12 cellular contexts compared by ENCODE assay signal in genomic region chr20:25340380-25340779, GRCh38. TPM values are rescaled to one million over a fixed set of nuclear protein-coding genes. Genes with fewer than 3 reads are reported as not detected.
DNase-seq lines count a peak whose midpoint lies in the region; ATAC-seq and TF ChIP-seq lines count a peak whose summit lies in the region.
"Had no signal": no experiment of that assay in that cellular context is flagged by ENCODE, and none has a peak within 500 bp of the region (broad histone marks: within the 10 kb centered on the region; RNA-seq: fewer than 3 reads in every experiment).

No MANE protein-coding gene starts in this region.

- H3K27me3 Mint-ChIP-seq in CD4-positive, CD25-positive, alpha-beta regulatory T cell: no peaks in the 10 kb centered on the region

- peaks cover 6 to 50% (median 31%) of the 10 kb centered on the region in 4 donors for H3K4me1 Mint-ChIP-seq in CD4-positive, CD25-positive, alpha-beta regulatory T cell

- H4K20me1 ChIP-seq in KMS-11 (ENCODE audit: insufficient read depth) (no peaks in the 10 kb centered on the region), hepatocyte (ENCODE audit: insufficient read depth, poor library complexity, severe bottlenecking) (no peaks in the 10 kb centered on the region)

- H3K79me2 ChIP-seq in KMS-11 (ENCODE audit: insufficient read depth, low read depth): peaks cover 64% of the 10 kb centered on the region
- peaks cover 91% of the 10 kb centered on the region for H3K79me2 ChIP-seq in hepatocyte

- H3K27me3 ChIP-seq in CD4-positive, CD25-positive, alpha-beta regulatory T cell (ENCODE audit: control insufficient read depth, insufficient read depth, low read length): no peaks in the 10 kb centered on the region
- no peaks in the 10 kb centered on the region for H3K27me3 ChIP-seq in KMS-11 (ENCODE audit: insufficient read depth, low read depth)
- H3K27me3 ChIP-seq in hepatocyte: no peaks in the 10 kb centered on the region
- H3K27me3 ChIP-seq: SJSA1 had no signal

- TF ChIP-seq CTCF in KMS-11 (conservative IDR thresholded peaks at IDR 0.05; ENCODE audit: low read depth, low read length) (no peak), hepatocyte (IDR thresholded peaks at IDR 0.05; ENCODE audit: poor library complexity) (no peak)

- H3K4me2 ChIP-seq in KMS-11: peak overlapping the region; percentile 84; the same call in 1 of the 2 replicates
- no peak overlapping the region for H3K4me2 ChIP-seq in hepatocyte

- H3K9me3 Mint-ChIP-seq in CD4-positive, CD25-positive, alpha-beta regulatory T cell: peaks cover 0 to 1% (median 0%) of the 10 kb centered on the region in 7 donors

- no peak overlapping the region for H3K9ac ChIP-seq in KMS-11

- ATAC-seq in CD4-positive, CD25-positive, alpha-beta regulatory T cell (ENCODE audit: low read depth in 2 of 2): no peak
- no peak for ATAC-seq in GM19023 (IDR thresholded peaks at IDR 0.05; ENCODE audit: unreplicated experiment)

- peak overlapping the region in 2 of 3 donors; percentile 49 to 63 for H3K27ac Mint-ChIP-seq in CD4-positive, CD25-positive, alpha-beta regulatory T cell

- H3K36me3 ChIP-seq in CD4-positive, CD25-positive, alpha-beta regulatory T cell (ENCODE audit: control insufficient read depth, insufficient read depth, low read length): peaks cover 6% of the 10 kb centered on the region
- H3K36me3 ChIP-seq in KMS-11 (ENCODE audit: insufficient read depth) (no peaks in the 10 kb centered on the region), hepatocyte (replicated peaks; ENCODE audit: insufficient read depth, low read depth) (peaks cover 3% of the 10 kb centered on the region)

- no peaks in the 10 kb centered on the region for H3K9me2 ChIP-seq in hepatocyte (replicated peaks; ENCODE audit: insufficient read depth)

- peaks cover 22% of the 10 kb centered on the region for H3K36me3 Mint-ChIP-seq in CD4-positive, CD25-positive, alpha-beta regulatory T cell

- no peak overlapping the region for H3K4me3 Mint-ChIP-seq in CD4-positive, CD25-positive, alpha-beta regulatory T cell

- H2AFZ ChIP-seq in KMS-11 (ENCODE audit: low read depth): no peak overlapping the region
- no peak overlapping the region for H2AFZ ChIP-seq in hepatocyte

- no peak for DNase-seq in CD4-positive, CD25-positive, alpha-beta regulatory T cell
- peak; percentile 31 for DNase-seq in NCI-H69 (lab: John Stamatoyannopoulos, UW)
- DNase-seq in hepatocyte (ENCODE audit: low spot score): no peak
- no peak for DNase-seq in Kasumi-1 (lab: John Stamatoyannopoulos, UW)
- no peak for DNase-seq in A172 (ENCODE audit: low spot score)
- DNase-seq in stimulated activated CD4-positive, alpha-beta T cell treated with anti-CD3 and anti-CD28 coated beads, Interleukin-4, amount 100 ng/mL, for 1 hour: no peak
- DNase-seq: DMS 273 treated with DMSO at 0.1 percent for 48 hours, MM.1S, NCI-H524 treated with DMSO at 0.1 percent for 48 hours had no signal

- H3K27ac ChIP-seq in CD4-positive, CD25-positive, alpha-beta regulatory T cell (ENCODE audit: insufficient read depth, low read length, poor library complexity, severe bottlenecking): no peak overlapping the region
- H3K27ac ChIP-seq in KMS-11 (no peak overlapping the region; the same call in 1 of the 2 replicates), hepatocyte (peak overlapping the region; percentile 86)
- H3K27ac ChIP-seq: SJSA1 had no signal

- no peak overlapping the region for H3K4me3 ChIP-seq in CD4-positive, CD25-positive, alpha-beta regulatory T cell (ENCODE audit: low read depth, low read length)
- H3K4me3 ChIP-seq in KMS-11 (IDR thresholded peaks at IDR 0.05; ENCODE audit: insufficient read depth, low read depth, low read length) (no peak overlapping the region), hepatocyte (no peak overlapping the region)
- H3K4me3 ChIP-seq: SJSA1 had no signal

- WGBS in hepatocyte (ENCODE audit: low lambda C conversion rate, missing lambda C conversion rate): 48% methylated on average over 1 of the region's 1 CpG

- H3K4me1 ChIP-seq in CD4-positive, CD25-positive, alpha-beta regulatory T cell (ENCODE audit: control insufficient read depth, insufficient read depth, low read length, poor library complexity, severe bottlenecking): no peaks in the 10 kb centered on the region
- H3K4me1 ChIP-seq in KMS-11 (ENCODE audit: low read depth, poor library complexity, severe bottlenecking) (peaks cover 65% of the 10 kb centered on the region), hepatocyte (ENCODE audit: insufficient read depth) (peaks cover 39% of the 10 kb centered on the region)

- H3K9me3 ChIP-seq in CD4-positive, CD25-positive, alpha-beta regulatory T cell (ENCODE audit: control insufficient read depth in 2 of 2, low read length in 2 of 2): no peaks in the 10 kb centered on the region
- H3K9me3 ChIP-seq in hepatocyte (ENCODE audit: low read depth): no peaks in the 10 kb centered on the region
- H3K9me3 ChIP-seq: SJSA1 had no signal

RNA-seq across cellular contexts. Expression of gene ABHD12, which starts 50.3 kb away (rescaled TPM):
- total RNA-seq in CD4-positive, CD25-positive, alpha-beta regulatory T cell: 27.9 TPM
- 10 to 100 TPM; 26.8 to 44.1 (median 28.6) TPM for polyA plus RNA-seq in CD4-positive, CD25-positive, alpha-beta regulatory T cell
- 63.0 and 69.5 TPM in 2 replicates for total RNA-seq in hepatocyte
- 150 and 187 TPM in 2 replicates for polyA plus RNA-seq in hepatocyte
- 90.9 and 105 TPM in 2 replicates for total RNA-seq in A172 (2014; rRNA removed; shearing (Covaris generic))
